Comparison of ENCODE assay signal across 23 cellular contexts in genomic region chr3:113719294-113719693, GRCh38.
"Had no signal": no experiment of that assay in that cellular context is flagged by ENCODE, and none has a peak within 500 bp of the region (broad histone marks: within the 10 kb centered on the region; RNA-seq: fewer than 3 reads in every experiment).

No MANE protein-coding gene starts in this region.

- H3K4me3 ChIP-seq: cardiac muscle cell, gastroesophageal sphincter, heart left ventricle, lower lobe of right lung, sigmoid colon, smooth muscle cell, thoracic aorta, vagina had no signal

- H3K4me3 Mint-ChIP-seq: activated CD8-positive, alpha-beta T cell treated with anti-CD3 and anti-CD28 coated beads, Interleukin-2, amount 10 ng/mL, durations not matched to agents 7 days and 5 days; activated naive CD8-positive, alpha-beta T cell; naive thymus-derived CD4-positive, alpha-beta T cell; stimulated activated naive B cell treated with anti-CD40 and anti-IgM and Interleukin-4, amounts not matched to agents 10 μg/mL and 1 μg/mL and 100 μg/mL, for 72 hours; type B pancreatic cell had no signal

- H3K9me3 Mint-ChIP-seq: activated T-helper 2 cell treated with anti-CD3 and anti-CD28 coated beads, Interferon-gamma antibody, Interleukin-2, Interleukin-4, amounts not matched to agents 10 μg/mL and 5 μg/mL and 100 μg/mL, durations not matched to agents 14 hours and 24 hours and 36 hours; naive thymus-derived CD4-positive, alpha-beta T cell; stimulated activated naive B cell treated with anti-CD40 and anti-IgM and Interleukin-4, amounts not matched to agents 10 μg/mL and 1 μg/mL and 100 μg/mL, for 72 hours; type B pancreatic cell had no signal

- DNase-seq: activated CD4-positive, alpha-beta T cell treated with anti-CD3 and anti-CD28 coated beads for 1 hour; activated CD4-positive, alpha-beta T cell treated with anti-CD3 and anti-CD28 coated beads, Interleukin-2, amount 50 U/mL, for 1 hour; activated CD8-positive, alpha-beta T cell treated with anti-CD3 and anti-CD28 coated beads, Interleukin-2, amount 10 ng/mL, durations not matched to agents 7 days and 5 days; activated naive CD4-positive, alpha-beta T cell; amniotic stem cell; dermis blood vessel endothelial cell; effector CD8-positive, alpha-beta T cell; heart left ventricle; lower lobe of right lung; naive thymus-derived CD4-positive, alpha-beta T cell; sigmoid colon; stimulated activated CD4-positive, alpha-beta T cell treated with anti-CD3 and anti-CD28 coated beads, Interleukin-15, amount 100 ng/mL, for 24 hours; stimulated activated CD8-positive, alpha-beta memory T cell treated with anti-CD3 and anti-CD28 coated beads, Interleukin-4, amount 100 ng/mL, for 48 hours; stimulated activated naive B cell treated with anti-CD40 and anti-IgM and Interleukin-4, amounts not matched to agents 10 μg/mL and 1 μg/mL and 100 μg/mL, for 72 hours; T-helper 9 cell had no signal

- ATAC-seq: activated CD8-positive, alpha-beta T cell treated with anti-CD3 and anti-CD28 coated beads, Interleukin-2, amount 10 ng/mL, durations not matched to agents 7 days and 5 days; gastroesophageal sphincter; heart left ventricle; lower lobe of right lung; naive thymus-derived CD4-positive, alpha-beta T cell; stimulated activated naive B cell treated with anti-CD40 and anti-IgM and Interleukin-4, amounts not matched to agents 10 μg/mL and 1 μg/mL and 100 μg/mL, for 72 hours had no signal

- H3K27ac ChIP-seq: cardiac muscle cell, gastroesophageal sphincter, heart left ventricle, lower lobe of right lung, sigmoid colon, thoracic aorta, vagina had no signal

- H3K9me3 ChIP-seq: gastroesophageal sphincter, heart left ventricle, lower lobe of right lung, sigmoid colon, thoracic aorta, vagina had no signal

- H3K4me2 ChIP-seq: smooth muscle cell had no signal

- H3K27me3 ChIP-seq: cardiac muscle cell, gastroesophageal sphincter, heart left ventricle, sigmoid colon, vagina had no signal

- H3K4me1 ChIP-seq: lower lobe of right lung, sigmoid colon, vagina had no signal

- H3K27me3 Mint-ChIP-seq: activated naive CD8-positive, alpha-beta T cell; naive thymus-derived CD4-positive, alpha-beta T cell; stimulated activated naive B cell treated with anti-CD40 and anti-IgM and Interleukin-4, amounts not matched to agents 10 μg/mL and 1 μg/mL and 100 μg/mL, for 72 hours; type B pancreatic cell had no signal

- H3K27ac Mint-ChIP-seq: activated CD8-positive, alpha-beta T cell treated with anti-CD3 and anti-CD28 coated beads, Interleukin-2, amount 10 ng/mL, durations not matched to agents 7 days and 5 days; activated naive CD8-positive, alpha-beta T cell; activated T-helper 2 cell treated with anti-CD3 and anti-CD28 coated beads, Interferon-gamma antibody, Interleukin-2, Interleukin-4, amounts not matched to agents 10 μg/mL and 5 μg/mL and 100 μg/mL, durations not matched to agents 14 hours and 24 hours and 36 hours; stimulated activated naive B cell treated with anti-CD40 and anti-IgM and Interleukin-4, amounts not matched to agents 10 μg/mL and 1 μg/mL and 100 μg/mL, for 72 hours; type B pancreatic cell had no signal
